In the genomic region with DNA sequence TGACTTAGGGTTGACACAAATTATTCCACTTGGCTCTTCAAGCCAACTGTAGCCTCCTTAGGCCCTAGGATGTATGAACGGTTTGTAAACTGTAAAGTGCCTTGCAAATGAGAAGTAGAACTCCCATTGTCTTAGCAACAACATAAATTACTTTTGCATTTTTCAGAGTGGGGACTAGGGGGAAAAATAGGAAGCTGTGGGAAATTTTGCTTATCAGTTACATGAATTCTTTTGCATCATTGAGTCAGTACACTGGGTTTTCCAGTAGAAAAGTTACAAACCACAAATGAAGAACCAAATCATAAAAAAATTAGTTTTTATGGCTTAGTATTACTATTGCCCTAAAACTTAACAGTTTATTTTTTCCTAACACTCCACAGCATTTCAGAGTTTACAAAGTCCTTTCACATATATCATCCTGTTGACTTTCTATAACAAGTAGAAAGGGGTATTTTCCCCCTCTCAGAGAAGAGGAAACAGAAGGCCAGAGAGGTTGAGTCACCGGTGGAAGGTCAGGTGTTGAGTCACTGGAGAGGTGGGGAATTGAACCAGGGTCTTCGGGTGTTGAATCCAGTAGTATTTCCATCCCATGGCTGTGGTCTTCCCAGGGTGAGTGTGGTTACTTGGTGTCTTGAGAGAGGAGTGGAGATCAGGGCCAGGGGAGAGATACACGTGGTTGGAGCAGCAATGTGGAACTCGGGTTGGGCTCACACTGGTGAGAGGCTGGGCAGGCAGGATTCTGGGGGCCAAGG, we compare ENCODE assay signal across 1 cellular context.
TF ChIP-seq lines count a peak whose summit lies in the region.

No MANE protein-coding gene starts in this region.

TF ChIP-seq in IMR-90, 13 proteins besides CTCF, POLR2A, EP300 and RAD21:
- TF ChIP-seq CEBPB (IDR thresholded peaks at IDR 0.05; ENCODE audit: low read depth, low read length) = no peak
- no peak for TF ChIP-seq FOS (IDR thresholded peaks at IDR 0.05; ENCODE audit: low read depth, low read length)
- TF ChIP-seq ELK1 (IDR thresholded peaks at IDR 0.05; ENCODE audit: borderline replicate concordance, low read depth, low read length) = no peak
- no peak for TF ChIP-seq SMC3 (IDR thresholded peaks at IDR 0.05; ENCODE audit: low read depth, low read length)
- TF ChIP-seq MAZ (IDR thresholded peaks at IDR 0.05; ENCODE audit: borderline replicate concordance, low read depth, low read length) = no peak
- no peak for TF ChIP-seq USF2 (IDR thresholded peaks at IDR 0.05; ENCODE audit: low read depth, low read length)
- TF ChIP-seq CHD1 (IDR thresholded peaks at IDR 0.05; ENCODE audit: low read depth, low read length) = no peak
- TF ChIP-seq RFX5 (IDR thresholded peaks at IDR 0.05; ENCODE audit: low read depth, low read length) = no peak
- no peak for TF ChIP-seq MAFK (IDR thresholded peaks at IDR 0.05; ENCODE audit: low read depth, low read length)
- no peak for TF ChIP-seq RCOR1 (IDR thresholded peaks at IDR 0.05; ENCODE audit: insufficient replicate concordance, low read length)
- TF ChIP-seq MXI1 (IDR thresholded peaks at IDR 0.05; ENCODE audit: borderline replicate concordance, low read depth, low read length) = no peak
- TF ChIP-seq BHLHE40 (IDR thresholded peaks at IDR 0.05; ENCODE audit: low read depth, low read length) = no peak
- no peak for TF ChIP-seq NFE2L2 (IDR thresholded peaks at IDR 0.05; ENCODE audit: low read depth, low read length)
